1 cellular context compared by ENCODE assay signal in genomic region chr11:47166368-47166767, GRCh38.
TF ChIP-seq lines count a peak whose summit lies in the region.

No MANE protein-coding gene starts in this region.

TF ChIP-seq in HepG2, 621 proteins besides CTCF, POLR2A, EP300 and RAD21 (continued from another document):
- TF ChIP-seq ZNF687 (CRISPR knock-in tag; IDR thresholded peaks at IDR 0.05) (peak; percentile 21; the same call in 1 of the 2 replicates), AGO2 (optimal IDR thresholded peaks at IDR 0.05; ENCODE audit: low read depth, low read length) (peak; percentile 64), ZFY (CRISPR knock-in tag; IDR thresholded peaks at IDR 0.05) (no peak), MEF2D (CRISPR knock-in tag; IDR thresholded peaks at IDR 0.05) (no peak), ZNF770 (CRISPR knock-in tag; IDR thresholded peaks at IDR 0.05) (no peak)
- TF ChIP-seq, protein P1, sequence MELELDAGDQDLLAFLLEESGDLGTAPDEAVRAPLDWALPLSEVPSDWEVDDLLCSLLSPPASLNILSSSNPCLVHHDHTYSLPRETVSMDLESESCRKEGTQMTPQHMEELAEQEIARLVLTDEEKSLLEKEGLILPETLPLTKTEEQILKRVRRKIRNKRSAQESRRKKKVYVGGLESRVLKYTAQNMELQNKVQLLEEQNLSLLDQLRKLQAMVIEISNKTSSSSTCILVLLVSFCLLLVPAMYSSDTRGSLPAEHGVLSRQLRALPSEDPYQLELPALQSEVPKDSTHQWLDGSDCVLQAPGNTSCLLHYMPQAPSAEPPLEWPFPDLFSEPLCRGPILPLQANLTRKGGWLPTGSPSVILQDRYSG (CRISPR knock-in tag; IDR thresholded peaks at IDR 0.05): no peak
- TF ChIP-seq, protein P2, sequence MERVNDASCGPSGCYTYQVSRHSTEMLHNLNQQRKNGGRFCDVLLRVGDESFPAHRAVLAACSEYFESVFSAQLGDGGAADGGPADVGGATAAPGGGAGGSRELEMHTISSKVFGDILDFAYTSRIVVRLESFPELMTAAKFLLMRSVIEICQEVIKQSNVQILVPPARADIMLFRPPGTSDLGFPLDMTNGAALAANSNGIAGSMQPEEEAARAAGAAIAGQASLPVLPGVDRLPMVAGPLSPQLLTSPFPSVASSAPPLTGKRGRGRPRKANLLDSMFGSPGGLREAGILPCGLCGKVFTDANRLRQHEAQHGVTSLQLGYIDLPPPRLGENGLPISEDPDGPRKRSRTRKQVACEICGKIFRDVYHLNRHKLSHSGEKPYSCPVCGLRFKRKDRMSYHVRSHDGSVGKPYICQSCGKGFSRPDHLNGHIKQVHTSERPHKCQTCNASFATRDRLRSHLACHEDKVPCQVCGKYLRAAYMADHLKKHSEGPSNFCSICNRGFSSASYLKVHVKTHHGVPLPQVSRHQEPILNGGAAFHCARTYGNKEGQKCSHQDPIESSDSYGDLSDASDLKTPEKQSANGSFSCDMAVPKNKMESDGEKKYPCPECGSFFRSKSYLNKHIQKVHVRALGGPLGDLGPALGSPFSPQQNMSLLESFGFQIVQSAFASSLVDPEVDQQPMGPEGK (CRISPR knock-in tag; IDR thresholded peaks at IDR 0.05): no peak
